ENCODE assay signal across 16 cellular contexts in the genomic region with DNA sequence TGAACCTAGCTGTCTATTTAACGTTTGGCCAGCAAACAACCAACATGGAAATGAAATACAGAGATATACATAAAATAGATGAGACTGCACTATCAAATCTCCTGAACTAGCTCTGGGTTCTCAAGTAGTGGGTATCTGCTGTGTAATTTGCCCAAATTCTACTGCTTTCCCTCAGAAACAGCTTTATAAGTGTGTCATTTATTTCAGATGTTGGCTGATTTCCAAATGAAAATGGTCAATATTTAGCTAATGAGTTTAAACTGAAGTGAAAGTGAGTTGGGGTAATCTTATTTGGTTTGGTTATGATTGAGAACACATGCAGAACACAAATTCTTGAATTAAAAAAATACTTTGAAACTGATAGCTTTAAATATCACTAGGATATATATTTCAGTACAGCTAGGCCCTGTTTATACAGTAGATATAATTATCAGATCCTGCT.
A peak's percentile ranks its signal among the peaks of the same experiment; 100 is the strongest.
DNase-seq lines count a peak whose midpoint lies in the region; ATAC-seq and TF ChIP-seq lines count a peak whose summit lies in the region.
"Had no signal": no experiment of that assay in that cellular context is flagged by ENCODE, and none has a peak within 500 bp of the region (broad histone marks: within the 10 kb centered on the region; RNA-seq: fewer than 3 reads in every experiment).

No MANE protein-coding gene starts in this region.

- ATAC-seq in stimulated activated memory B cell treated with anti-CD40 and anti-IgM and Interleukin-4, amounts not matched to agents 10 μg/mL and 1 μg/mL and 100 μg/mL, for 72 hours, result no peak
- ATAC-seq: GM12878, HepG2 had no signal

- no peak for TF ChIP-seq RAD21 in SK-N-SH (IDR thresholded peaks at IDR 0.05; ENCODE audit: low read length)

- H3K36me3 ChIP-seq in GM23248 (ENCODE audit: low read depth), result no peaks in the 10 kb centered on the region
- H3K36me3 ChIP-seq in SK-N-SH (replicated peaks in 1 of 2; ENCODE audit: control insufficient read depth in 1 of 2, insufficient read depth in 2 of 2, low read length in 1 of 2), result no peaks in the 10 kb centered on the region
- no peaks in the 10 kb centered on the region for H3K36me3 ChIP-seq in thyroid gland

- POLR2A ChIA-PET in SK-N-SH (lab: Yijun Ruan, JAX), result no interaction called here

- 95 to 97% methylated on average over 1 of the region's 1 CpG for WGBS in GM23248 (ENCODE audit: low coverage in 1 of 2, low lambda C conversion rate in 2 of 2, missing lambda C conversion rate in 2 of 2), 2 experiments
- 11% methylated on average over 1 of the region's 1 CpG for WGBS in SK-N-SH (ENCODE audit: low lambda C conversion rate)
- WGBS in thyroid gland, 2 donors, result 85 to 93% methylated on average over 1 of the region's 1 CpG

- TF ChIP-seq EP300 in SK-N-SH (IDR thresholded peaks at IDR 0.05; ENCODE audit: borderline replicate concordance in 1 of 2, low read depth in 1 of 2, low read length in 1 of 2), result no peak

- H3K9ac ChIP-seq in GM23248 (no peak overlapping the region), SK-N-SH (no peak overlapping the region)

- DNase-seq in GM23248 (no peak), SK-N-SH (peak; percentile 17), fibroblast of peridontal ligament (ENCODE audit: extremely low read depth) (peak; percentile 10), thyroid gland (no peak), NCI-H69 (lab: John Stamatoyannopoulos, UW) (no peak), NCI-H2107 treated with DMSO at 0.1 percent for 48 hours (lab: John Stamatoyannopoulos, UW; ENCODE audit: unreplicated experiment) (no peak), NCI-H524 (lab: John Stamatoyannopoulos, UW) (no peak)
- DNase-seq: ACHN; C1 segment of cervical spinal cord; CD4-positive, alpha-beta T cell; DMS79; GOT3; H9 had no signal

- H3K9me3 ChIP-seq in GM23248 (ENCODE audit: low read depth) (no peaks in the 10 kb centered on the region), SK-N-SH (no peaks in the 10 kb centered on the region; the same call in 1 of the 2 replicates), thyroid gland (no peaks in the 10 kb centered on the region)

- H3K27ac ChIP-seq in GM23248 (no peak overlapping the region), SK-N-SH (ENCODE audit: low read depth in 2 of 2, low read length in 1 of 2) (peak overlapping the region in 1 of 2 experiments; percentile 53; a peak in 2 of 4 replicates), thyroid gland (peak overlapping the region in 2 of 3 donors; percentile 21 to 42)

- peaks cover 26% of the 10 kb centered on the region for H3K4me1 ChIP-seq in GM23248 (ENCODE audit: insufficient read depth)
- H3K4me1 ChIP-seq in SK-N-SH (ENCODE audit: control insufficient read depth in 1 of 2, insufficient read depth in 2 of 2, low read depth in 1 of 2, low read length in 1 of 2), result peaks cover 0 to 6% of the 10 kb centered on the region in 2 experiments; a peak in 2 of 4 replicates
- peaks cover 0 to 17% of the 10 kb centered on the region in 2 donors for H3K4me1 ChIP-seq in thyroid gland

- H3K9me2 ChIP-seq in GM23248 (ENCODE audit: insufficient read depth) (no peaks in the 10 kb centered on the region), SK-N-SH (no peaks in the 10 kb centered on the region)

- TF ChIP-seq CTCF in SK-N-SH (IDR thresholded peaks at IDR 0.05), result no peak
- no peak for TF ChIP-seq CTCF in thyroid gland (IDR thresholded peaks at IDR 0.05)

- no peak overlapping the region for H3K27ac Mint-ChIP-seq in stimulated activated memory B cell treated with anti-CD40 and anti-IgM and Interleukin-4, amounts not matched to agents 10 μg/mL and 1 μg/mL and 100 μg/mL, for 72 hours
- H3K27ac Mint-ChIP-seq: CD4-positive, alpha-beta T cell; H9 had no signal

- CTCF ChIA-PET in SK-N-SH (lab: Yijun Ruan, JAX), result interaction anchor here (1.1 kb wide), 1 partner anchor 12 kb away, joined by 4 read pairs; no protein-coding TSS in a partner anchor

- H3K27me3 Mint-ChIP-seq in stimulated activated memory B cell treated with anti-CD40 and anti-IgM and Interleukin-4, amounts not matched to agents 10 μg/mL and 1 μg/mL and 100 μg/mL, for 72 hours, result no peaks in the 10 kb centered on the region
- H3K27me3 Mint-ChIP-seq: CD4-positive, alpha-beta T cell had no signal

- peak overlapping the region; percentile 8 for H3K4me2 ChIP-seq in GM23248 (ENCODE audit: unreplicated experiment)
- no peak overlapping the region for H3K4me2 ChIP-seq in SK-N-SH

- no peak for TF ChIP-seq POLR2A in thyroid gland (IDR thresholded peaks at IDR 0.05)

- H3K27me3 ChIP-seq in GM23248 (replicated peaks; ENCODE audit: insufficient read depth), result no peaks in the 10 kb centered on the region
- H3K27me3 ChIP-seq in SK-N-SH (ENCODE audit: insufficient read depth), result no peaks in the 10 kb centered on the region
- H3K27me3 ChIP-seq in thyroid gland, result no peaks in the 10 kb centered on the region

- H2AFZ ChIP-seq in GM23248 (no peak overlapping the region), SK-N-SH (ENCODE audit: low read depth) (no peak overlapping the region)

- H3K9me3 Mint-ChIP-seq in stimulated activated memory B cell treated with anti-CD40 and anti-IgM and Interleukin-4, amounts not matched to agents 10 μg/mL and 1 μg/mL and 100 μg/mL, for 72 hours, result peaks cover 9% of the 10 kb centered on the region

- in situ Hi-C loops in GM23248 (cut with MboI), result no loop called here

- H3K4me3 ChIP-seq in GM23248, result no peak overlapping the region
- H3K4me3 ChIP-seq in SK-N-SH (ENCODE audit: low read depth in 2 of 2, low read length in 1 of 2), result no peak overlapping the region
- no peak overlapping the region for H3K4me3 ChIP-seq in thyroid gland (replicated peaks in 1 of 3)
- H3K4me3 ChIP-seq: GM12878 had no signal

- H3K79me2 ChIP-seq in GM23248 (ENCODE audit: insufficient read depth), result no peaks in the 10 kb centered on the region
- no peaks in the 10 kb centered on the region for H3K79me2 ChIP-seq in SK-N-SH (ENCODE audit: insufficient read depth)

- intact Hi-C loops in thyroid gland (cut with DNase I), result no loop called here

- H3K4me1 Mint-ChIP-seq in stimulated activated memory B cell treated with anti-CD40 and anti-IgM and Interleukin-4, amounts not matched to agents 10 μg/mL and 1 μg/mL and 100 μg/mL, for 72 hours, result no peaks in the 10 kb centered on the region

- no peaks in the 10 kb centered on the region for H3K36me3 Mint-ChIP-seq in stimulated activated memory B cell treated with anti-CD40 and anti-IgM and Interleukin-4, amounts not matched to agents 10 μg/mL and 1 μg/mL and 100 μg/mL, for 72 hours

- H4K20me1 ChIP-seq in GM23248 (ENCODE audit: insufficient read depth) (no peaks in the 10 kb centered on the region), SK-N-SH (ENCODE audit: insufficient read depth) (no peaks in the 10 kb centered on the region)

- no peak overlapping the region for H3K4me3 Mint-ChIP-seq in stimulated activated memory B cell treated with anti-CD40 and anti-IgM and Interleukin-4, amounts not matched to agents 10 μg/mL and 1 μg/mL and 100 μg/mL, for 72 hours
- H3K4me3 Mint-ChIP-seq: CD4-positive, alpha-beta T cell; H9 had no signal

- H3F3A ChIP-seq in GM23248 (ENCODE audit: insufficient read depth) (peaks cover 11% of the 10 kb centered on the region; the same call in 1 of the 2 replicates), SK-N-SH (replicated peaks; ENCODE audit: insufficient read depth) (no peaks in the 10 kb centered on the region)

TF ChIP-seq in SK-N-SH, 30 proteins besides CTCF, POLR2A, EP300 and RAD21:
- peak; percentile 59; the same call in 1 of the 2 replicates for TF ChIP-seq GATA2 (CRISPR knock-in tag; IDR thresholded peaks at IDR 0.05)
- TF ChIP-seq RCOR1 (IDR thresholded peaks at IDR 0.05; ENCODE audit: low read length), result peak; percentile 48; the same call in 1 of the 2 replicates
- no peak for TF ChIP-seq NRF1 (IDR thresholded peaks at IDR 0.05; ENCODE audit: low read depth, low read length)

Comparison
In these comparisons a context has a peak if more than half of its experiments do, and no peak if none do; other contexts are left out.
1. DNase-seq: peak in SK-N-SH (single experiment) and fibroblast of peridontal ligament (single experiment); none in GM23248 (single experiment), thyroid gland (0 of 2), NCI-H69 (single experiment), NCI-H2107 treated with DMSO at 0.1 percent for 48 hours (single experiment) and NCI-H524 (0 of 2).